Comparison of ENCODE assay signal across 8 cellular contexts in genomic region chr2:207734264-207734635, GRCh38. TPM values are rescaled to one million over a fixed set of nuclear protein-coding genes. Genes with fewer than 3 reads are reported as not detected.
A peak's percentile ranks its signal among the peaks of the same experiment; 100 is the strongest.
DNase-seq lines count a peak whose midpoint lies in the region; ATAC-seq, FAIRE-seq and TF ChIP-seq lines count a peak whose summit lies in the region.

No MANE protein-coding gene starts in this region.

- H3K9me3 ChIP-seq in K562 (replicated peaks; ENCODE audit: control insufficient read depth, insufficient read depth, low read depth, low read length) (no peaks in the 10 kb centered on the region), mesenchymal stem cell (ENCODE audit: control insufficient read depth, low read length) (no peaks in the 10 kb centered on the region)

- TF ChIP-seq CTCF in K562 (IDR thresholded peaks at IDR 0.05 in 2 of 3, conservative IDR thresholded peaks at IDR 0.05 in 1 of 3; ENCODE audit: insufficient read depth in 2 of 3, low read depth in 1 of 3, low read length in 3 of 3), result peak; percentile 34 to 60 (median 39); a peak in 5 of 6 replicates

- H3K4me2 ChIP-seq in K562 (ENCODE audit: insufficient read depth, low read length) (no peak overlapping the region), mesenchymal stem cell (ENCODE audit: low read length, poor library complexity, severe bottlenecking) (no peak overlapping the region)

- TF ChIP-seq RAD21 in K562 (CRISPR knock-in tag; conservative IDR thresholded peaks at IDR 0.05 in 1 of 2, IDR thresholded peaks at IDR 0.05 in 1 of 2), result peak; percentile 63 to 71

- WGBS in K562 (ENCODE audit: insufficient coverage, low coverage, missing lambda C conversion rate), result 13% methylated on average over 3 of the region's 3 CpGs
- 73% methylated on average over 3 of the region's 3 CpGs for WGBS in mesenchymal stem cell

- CTCF ChIA-PET in K562 (lab: Yijun Ruan, JAX; ENCODE audit: low intra/inter-chr PET ratio), result interaction anchor here (1.1 to 2.5 kb wide), 2 partner anchors 107 to 109 kb away, joined by 4 to 12 read pairs; partner anchors contain the start of gene METTL21A

- no peaks in the 10 kb centered on the region for H4K20me1 ChIP-seq in K562 (replicated peaks; ENCODE audit: control insufficient read depth, insufficient read depth, low read length)

- no peak for FAIRE-seq in K562 (lab: Jason Lieb, UNC)

- no peaks in the 10 kb centered on the region for H3K9me1 ChIP-seq in K562 (ENCODE audit: control insufficient read depth, insufficient read depth, low read length)

- no peak overlapping the region for H3K14ac ChIP-seq in mesenchymal stem cell (ENCODE audit: low read length in 2 of 2)

- no peak for TF ChIP-seq POLR2A in K562 (conservative IDR thresholded peaks at IDR 0.05)

- DNase-seq in COLO829 (ENCODE audit: low spot score) (peak; percentile 17), HT1080 (ENCODE audit: low read depth) (peak; percentile 26), K562 (ENCODE audit: extremely low read depth in 1 of 4, low spot score in 3 of 4) (peak in 1 of 4 experiments; percentile 25), mesenchymal stem cell (peak; percentile 23), NCI-H2029 (lab: John Stamatoyannopoulos, UW) (no peak), SHP77 (lab: John Stamatoyannopoulos, UW) (no peak)

- H4K91ac ChIP-seq in mesenchymal stem cell (ENCODE audit: low read length), result no peak overlapping the region

- in situ Hi-C loops in K562 (cut with MboI), result no loop called here

- no peak overlapping the region for H2BK120ac ChIP-seq in mesenchymal stem cell (ENCODE audit: low read depth, low read length)

- POLR2A ChIA-PET in K562 (lab: Yijun Ruan, JAX), result interaction anchor here (1.8 kb wide), 1 partner anchor 12 kb away, joined by 4 read pairs; no protein-coding TSS in a partner anchor

- H3K9ac ChIP-seq in K562 (ENCODE audit: insufficient read depth in 1 of 2, low read depth in 2 of 2, low read length in 2 of 2), result no peak overlapping the region
- no peak overlapping the region for H3K9ac ChIP-seq in mesenchymal stem cell (ENCODE audit: low read length)

- H3K4me1 ChIP-seq in K562 (replicated peaks in 1 of 2; ENCODE audit: control insufficient read depth in 2 of 2, insufficient read depth in 2 of 2, low read length in 2 of 2) (no peaks in the 10 kb centered on the region), mesenchymal stem cell (ENCODE audit: control insufficient read depth, insufficient read depth, low read depth, low read length) (no peaks in the 10 kb centered on the region)

- H3K4ac ChIP-seq in mesenchymal stem cell (ENCODE audit: low read depth in 1 of 2, low read length in 2 of 2), result no peak overlapping the region

- no peak overlapping the region for H2BK5ac ChIP-seq in mesenchymal stem cell (ENCODE audit: low read depth, low read length, poor library complexity, severe bottlenecking)

- no TSS peak for BruUV-seq in K562 (replicated peaks; lab: Mats Ljungman, UMichigan)

- no peak overlapping the region for H3K23ac ChIP-seq in mesenchymal stem cell (ENCODE audit: low read length in 2 of 2)

- H3K18ac ChIP-seq in mesenchymal stem cell (ENCODE audit: low read depth in 1 of 2, low read length in 2 of 2), result no peak overlapping the region

- no peaks in the 10 kb centered on the region for H3K79me2 ChIP-seq in K562 (ENCODE audit: control insufficient read depth, insufficient read depth, low read length)

- no peak overlapping the region for H3K4me3 ChIP-seq in K562
- no peak overlapping the region for H3K4me3 ChIP-seq in mesenchymal stem cell (ENCODE audit: insufficient read depth in 1 of 2, low read depth in 1 of 2, low read length in 2 of 2)

- no peak for TF ChIP-seq EP300 in K562 (IDR thresholded peaks at IDR 0.05; ENCODE audit: low read length)

- H3K36me3 ChIP-seq in K562 (ENCODE audit: control insufficient read depth, insufficient read depth, low read length) (no peaks in the 10 kb centered on the region), mesenchymal stem cell (ENCODE audit: control insufficient read depth in 1 of 2, insufficient read depth in 2 of 2, low read depth in 1 of 2, low read length in 2 of 2) (peaks cover 0 to 27% of the 10 kb centered on the region in 2 experiments)

- H3K27me3 ChIP-seq in K562 (ENCODE audit: control insufficient read depth in 2 of 2, insufficient read depth in 2 of 2, low read length in 2 of 2) (no peaks in the 10 kb centered on the region), mesenchymal stem cell (ENCODE audit: control insufficient read depth in 1 of 2, insufficient read depth in 1 of 2, low read length in 2 of 2) (no peaks in the 10 kb centered on the region)

- peak; percentile 75 for ATAC-seq in K562
- ATAC-seq in GM19023 (IDR thresholded peaks at IDR 0.05; ENCODE audit: unreplicated experiment), result no peak
- no peak for ATAC-seq in GM21360 (IDR thresholded peaks at IDR 0.05; ENCODE audit: unreplicated experiment)

- H3K79me1 ChIP-seq in mesenchymal stem cell (replicated peaks; ENCODE audit: low read length, poor library complexity, severe bottlenecking), result peaks cover 8% of the 10 kb centered on the region

- H2BK12ac ChIP-seq in mesenchymal stem cell (ENCODE audit: low read length in 2 of 2), result no peak overlapping the region

- intact Hi-C loops in K562 (cut with micrococcal nuclease), result loop anchor here (2.0 to 10.0 kb wide), 2 partner anchors 107 to 929 kb away; no protein-coding TSS in a partner anchor

- H3K27ac ChIP-seq in K562 (ENCODE audit: extremely low read depth, low read depth, low read length) (no peak overlapping the region), mesenchymal stem cell (ENCODE audit: low read length, poor library complexity, severe bottlenecking) (no peak overlapping the region)

- H2BK15ac ChIP-seq in mesenchymal stem cell (ENCODE audit: low read depth, poor library complexity, severe bottlenecking), result no peak overlapping the region

- H2AFZ ChIP-seq in K562 (ENCODE audit: low read depth, low read length) (no peak overlapping the region), mesenchymal stem cell (ENCODE audit: low read depth, low read length) (no peak overlapping the region)

- H2AK5ac ChIP-seq in mesenchymal stem cell (ENCODE audit: low read length, severe bottlenecking), result no peak overlapping the region

- H4K8ac ChIP-seq in mesenchymal stem cell (ENCODE audit: low read length), result no peak overlapping the region

TF ChIP-seq in K562, 482 proteins besides CTCF, POLR2A, EP300 and RAD21 (continues in another document):
- TF ChIP-seq RBM34 (IDR thresholded peaks at IDR 0.05; ENCODE audit: borderline replicate concordance, insufficient read depth, low read length), result no peak
- TF ChIP-seq ZKSCAN8 (CRISPR knock-in tag; IDR thresholded peaks at IDR 0.05), result no peak
- TF ChIP-seq ESRRB (CRISPR knock-in tag; IDR thresholded peaks at IDR 0.05; ENCODE audit: borderline replicate concordance), result no peak
- TF ChIP-seq SMC3 (conservative IDR thresholded peaks at IDR 0.05; ENCODE audit: insufficient read depth, low read depth, low read length), result 0 out of 2 replicates have a peak, but pooled peaks have one; percentile 28

RNA-seq across cellular contexts. Expression of gene CCNYL1, which starts 22.8 kb away (rescaled TPM):
- 5.0 and 9.9 TPM in 2 replicates for total RNA-seq in HT1080 (2014; rRNA removed; shearing (Covaris generic))
- 14.2 and 15.1 TPM in 2 replicates for polyA plus RNA-seq in HT1080 (2015; cell fraction: cytosol; rRNA removed)
- 5.8 and 7.5 TPM in 2 replicates for polyA plus RNA-seq in HT1080 (2015; cell fraction: nucleus; rRNA removed)
- 3.1 and 7.4 TPM in 2 replicates for total RNA-seq in K562 (2011; cell fraction: chromatin; rRNA removed; ENCODE audit: low replicate concordance)
- total RNA-seq in K562 (2011; cell fraction: nucleolus; rRNA removed), result 2.8 and 3.3 TPM in 2 replicates
- 5.4 and 9.6 TPM in 2 replicates for total RNA-seq in K562 (2011; cell fraction: nucleoplasm; rRNA removed)
- total RNA-seq in K562 (2014; rRNA removed) (2.1 and 3.3 TPM in 2 replicates), K562 (2014; rRNA removed; fragmentation: Illumina TruSeq; extraction: Trizol) (3.7 and 4.4 TPM in 2 replicates), K562 (2015; rRNA removed; fragmentation: Illumina TruSeq; extraction: Trizol) (4.1 and 4.7 TPM in 2 replicates), K562 (2021) (4.5 and 6.0 TPM in 2 replicates)
- polyA plus RNA-seq in K562 (2011; rRNA removed) (5.5 and 7.5 TPM in 2 replicates), K562 (2014; fragmentation: Illumina TruSeq; extraction: Trizol) (6.7 and 7.1 TPM in 2 replicates), K562 (2014; fragmentation: Nextera tagmentation; extraction: Ambion mirVana) (1 to 10 TPM; 1.9 to 2.1 TPM), K562 (2014; rRNA removed) (4.0 and 5.2 TPM in 2 replicates)
- 1.9 and 3.2 TPM in 2 replicates for polyA plus RNA-seq in K562 (2011; cell fraction: cytosol; rRNA removed)
- polyA plus RNA-seq in K562 (2011; cell fraction: nucleus; rRNA removed), result 2.5 and 3.7 TPM in 2 replicates
- polyA plus RNA-seq in K562 (2012), result 4.7 and 5.9 TPM in 2 replicates
- 6.5 and 11.2 TPM in 2 replicates for polyA minus RNA-seq in K562 (2011; rRNA and poly(A)+ RNA removed)
- 3.3 and 4.0 TPM in 2 replicates for polyA minus RNA-seq in K562 (2011; cell fraction: cytosol; rRNA and poly(A)+ RNA removed)
- 1.5 and 3.6 TPM in 2 replicates for polyA minus RNA-seq in K562 (2011; cell fraction: nucleus; rRNA and poly(A)+ RNA removed)
- polyA plus RNA-seq in mesenchymal stem cell (2013, experiment 1 of 2), result 13.9 TPM
- 14.8 TPM for polyA plus RNA-seq in mesenchymal stem cell (2013, experiment 2 of 2)

RNA-seq across cellular contexts. Expression of gene FZD5, which starts 35.5 kb away (rescaled TPM):
- total RNA-seq in HT1080 (2014; rRNA removed; shearing (Covaris generic)), result 4.1 and 4.3 TPM in 2 replicates
- polyA plus RNA-seq in HT1080 (2015; cell fraction: cytosol; rRNA removed), result 1.6 and 1.8 TPM in 2 replicates
- polyA plus RNA-seq in HT1080 (2015; cell fraction: nucleus; rRNA removed), result 1.4 and 2.0 TPM in 2 replicates
- 12.4 and 17.4 TPM in 2 replicates for total RNA-seq in K562 (2011; cell fraction: chromatin; rRNA removed; ENCODE audit: low replicate concordance)
- total RNA-seq in K562 (2011; cell fraction: nucleolus; rRNA removed), result 14.3 and 15.3 TPM in 2 replicates
- 21.9 and 32.4 TPM in 2 replicates for total RNA-seq in K562 (2011; cell fraction: nucleoplasm; rRNA removed)
- 8.8 and 9.7 TPM in 2 replicates for total RNA-seq in K562 (2014; rRNA removed)
- total RNA-seq in K562 (2014; rRNA removed; fragmentation: Illumina TruSeq; extraction: Trizol), result 7.2 and 7.7 TPM in 2 replicates
- total RNA-seq in K562 (2015; rRNA removed; fragmentation: Illumina TruSeq; extraction: Trizol), result 5.6 and 5.9 TPM in 2 replicates
- 14.6 and 15.8 TPM in 2 replicates for total RNA-seq in K562 (2021)
- polyA plus RNA-seq in K562 (2011; rRNA removed), result 4.1 and 4.3 TPM in 2 replicates
- polyA plus RNA-seq in K562 (2011; cell fraction: cytosol; rRNA removed), result 3.2 and 4.3 TPM in 2 replicates
- 7.6 and 8.4 TPM in 2 replicates for polyA plus RNA-seq in K562 (2011; cell fraction: nucleus; rRNA removed)
- polyA plus RNA-seq in K562 (2012), result 3.3 and 4.3 TPM in 2 replicates
- polyA plus RNA-seq in K562 (2014; fragmentation: Illumina TruSeq; extraction: Trizol), result 5.1 and 5.3 TPM in 2 replicates
- 1 to 10 TPM; 3.7 to 7.7 TPM for polyA plus RNA-seq in K562 (2014; fragmentation: Nextera tagmentation; extraction: Ambion mirVana)
- 4.5 and 5.3 TPM in 2 replicates for polyA plus RNA-seq in K562 (2014; rRNA removed)
- 10.9 and 12.2 TPM in 2 replicates for polyA minus RNA-seq in K562 (2011; rRNA and poly(A)+ RNA removed)
- 11.1 and 12.5 TPM in 2 replicates for polyA minus RNA-seq in K562 (2011; cell fraction: cytosol; rRNA and poly(A)+ RNA removed)
- 12.0 and 16.7 TPM in 2 replicates for polyA minus RNA-seq in K562 (2011; cell fraction: nucleus; rRNA and poly(A)+ RNA removed)
- polyA plus RNA-seq in mesenchymal stem cell (2013, experiment 1 of 2), result 0.94 TPM
- polyA plus RNA-seq in mesenchymal stem cell (2013, experiment 2 of 2), result 0.99 TPM

Comparison
In these comparisons a context has a peak if more than half of its experiments do, and no peak if none do; other contexts are left out.
1. DNase-seq: peak in COLO829 (single experiment), HT1080 (single experiment) and mesenchymal stem cell (single experiment); none in NCI-H2029 (single experiment) and SHP77 (0 of 2).